8 cellular contexts compared by ENCODE assay signal in the genomic region with DNA sequence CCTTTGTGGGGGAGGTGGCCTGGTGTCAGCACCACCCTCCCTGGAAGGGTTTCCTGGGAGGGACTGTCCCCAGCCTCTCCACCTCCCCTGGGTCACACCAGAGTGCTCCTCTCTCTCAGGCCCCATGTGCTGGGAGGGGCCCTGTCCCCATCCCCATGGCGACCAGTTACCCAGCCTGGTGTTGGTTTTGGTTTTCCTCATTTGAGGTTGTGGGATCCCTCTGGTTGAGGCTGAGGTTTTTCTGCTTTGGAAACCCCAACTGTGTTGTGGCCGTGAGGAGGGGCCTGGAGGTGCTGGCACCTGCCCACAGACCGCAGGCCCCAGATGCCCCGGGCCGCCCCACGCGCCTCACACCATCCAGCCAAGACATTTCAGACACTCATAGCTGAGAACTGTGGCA.
DNase-seq lines count a peak whose midpoint lies in the region; ATAC-seq and TF ChIP-seq lines count a peak whose summit lies in the region.

No MANE protein-coding gene starts in this region.

- H3K9me3 ChIP-seq in gastroesophageal sphincter: no peaks in the 10 kb centered on the region
- H3K9me3 ChIP-seq in Karpas-422 (ENCODE audit: low read length): no peaks in the 10 kb centered on the region

- no peaks in the 10 kb centered on the region for H3K79me2 ChIP-seq in Karpas-422 (ENCODE audit: low read length)

- H2AFZ ChIP-seq in Karpas-422 (ENCODE audit: low read length): no peak overlapping the region

- TF ChIP-seq POLR2A in gastroesophageal sphincter (IDR thresholded peaks at IDR 0.05): no peak

- ATAC-seq in GM18870 (IDR thresholded peaks at IDR 0.05; ENCODE audit: unreplicated experiment): peak; percentile 67
- peak; percentile 74 for ATAC-seq in HG02798 (IDR thresholded peaks at IDR 0.05; ENCODE audit: poor library complexity, unreplicated experiment)
- ATAC-seq in gastroesophageal sphincter: no peak

- peaks cover 0 to 89% (median 60%) of the 10 kb centered on the region in 3 donors for H3K4me1 ChIP-seq in gastroesophageal sphincter
- peaks cover 24% of the 10 kb centered on the region for H3K4me1 ChIP-seq in Karpas-422 (ENCODE audit: low read length)

- H3K36me3 ChIP-seq in gastroesophageal sphincter: no peaks in the 10 kb centered on the region
- no peaks in the 10 kb centered on the region for H3K36me3 ChIP-seq in Karpas-422 (ENCODE audit: insufficient read depth, low read length)

- H3K27me3 ChIP-seq in gastroesophageal sphincter (no peaks in the 10 kb centered on the region), Karpas-422 (ENCODE audit: low read length) (no peaks in the 10 kb centered on the region)

- H3K4me3 ChIP-seq in gastroesophageal sphincter: no peak overlapping the region
- no peak overlapping the region for H3K4me3 ChIP-seq in Karpas-422 (ENCODE audit: low read length)

- peaks cover 62% of the 10 kb centered on the region for H4K20me1 ChIP-seq in Karpas-422 (ENCODE audit: insufficient read depth, low read depth, low read length)

- TF ChIP-seq CTCF in gastroesophageal sphincter (IDR thresholded peaks at IDR 0.05): no peak

- H3K9ac ChIP-seq in Karpas-422 (ENCODE audit: low read length): no peak overlapping the region

- H3K27ac ChIP-seq in gastroesophageal sphincter (peak overlapping the region in 3 of 4 donors; percentile 69 to 81 (median 79)), Karpas-422 (ENCODE audit: low read length) (no peak overlapping the region)

- no peaks in the 10 kb centered on the region for H3K9me2 ChIP-seq in Karpas-422 (replicated peaks; ENCODE audit: insufficient read depth, low read length)

- WGBS in gastroesophageal sphincter (ENCODE audit: low coverage in 1 of 2), 2 donors: 88% methylated on average over 3 of the region's 7 CpGs; no CpG with 5 or more reads in 1 of the 2 donors

- no peak overlapping the region for H3K4me2 ChIP-seq in Karpas-422 (ENCODE audit: low read depth, low read length, poor library complexity, severe bottlenecking)

- DNase-seq in RPMI8226: peak; percentile 86
- no peak for DNase-seq in hypothalamus (lab: John Stamatoyannopoulos, UW)
- no peak for DNase-seq in AG08395 (ENCODE audit: low spot score)
- no peak for DNase-seq in ecto neural progenitor cell (ENCODE audit: low spot score)
- no peak for DNase-seq in Karpas-422

- TF ChIP-seq EP300 in gastroesophageal sphincter (IDR thresholded peaks at IDR 0.05): no peak
